Comparison of ENCODE assay signal across 18 cellular contexts in genomic region chr19:38505958-38506357, GRCh38.
DNase-seq lines count a peak whose midpoint lies in the region; ATAC-seq and TF ChIP-seq lines count a peak whose summit lies in the region.
"Had no signal": no experiment of that assay in that cellular context is flagged by ENCODE, and none has a peak within 500 bp of the region (broad histone marks: within the 10 kb centered on the region; RNA-seq: fewer than 3 reads in every experiment).

No MANE protein-coding gene starts in this region.

- H3K4me3 Mint-ChIP-seq in GM23338, result no peak overlapping the region
- no peak overlapping the region for H3K4me3 Mint-ChIP-seq in osteocyte (ENCODE audit: unreplicated experiment)
- H3K4me3 Mint-ChIP-seq: CD8-positive, alpha-beta T cell had no signal

- H3K9me2 ChIP-seq in GM23338 (ENCODE audit: insufficient read depth), result peaks cover 3% of the 10 kb centered on the region; the same call in 1 of the 2 replicates
- H3K9me2 ChIP-seq in OCI-LY7 (ENCODE audit: insufficient read depth, low read length), result no peaks in the 10 kb centered on the region

- H3K4me3 ChIP-seq in GM23338 (no peak overlapping the region), HEK293 (ENCODE audit: low read depth, low read length) (no peak overlapping the region), OCI-LY7 (ENCODE audit: low read depth, low read length, poor library complexity, severe bottlenecking) (no peak overlapping the region), osteoblast (ENCODE audit: insufficient read depth, low read length) (no peak overlapping the region)
- H3K4me3 ChIP-seq: GM12878, GM23248 had no signal

- POLR2A ChIA-PET in HEK293 (lab: Yijun Ruan, JAX) (interaction anchor here (0.6 kb wide), 1 partner anchor 795 kb away, joined by 5 read pairs; no protein-coding TSS in a partner anchor), OCI-LY7 (lab: Charles Lee) (interaction anchor here (0.9 kb wide), 1 partner anchor 128 kb away, joined by 3 read pairs; no protein-coding TSS in a partner anchor)

- H3K9me3 ChIP-seq in HEK293 (ENCODE audit: control insufficient read depth, insufficient read depth, low read depth, low read length) (no peaks in the 10 kb centered on the region), OCI-LY7 (ENCODE audit: low read length) (peaks cover 4% of the 10 kb centered on the region; the same call in 1 of the 2 replicates), osteoblast (ENCODE audit: low read depth, low read length) (no peaks in the 10 kb centered on the region)

- H3K36me3 ChIP-seq in GM23338 (ENCODE audit: insufficient read depth), result peaks cover 15% of the 10 kb centered on the region
- no peaks in the 10 kb centered on the region for H3K36me3 ChIP-seq in HEK293 (ENCODE audit: control insufficient read depth in 2 of 2, insufficient read depth in 1 of 2, low read length in 2 of 2)
- H3K36me3 ChIP-seq in OCI-LY7 (ENCODE audit: insufficient read depth, low read length), result no peaks in the 10 kb centered on the region
- no peaks in the 10 kb centered on the region for H3K36me3 ChIP-seq in osteoblast (ENCODE audit: insufficient read depth, low read length)

- peaks cover 22% of the 10 kb centered on the region; the same call in 1 of the 2 replicates for H3F3A ChIP-seq in GM23338 (replicated peaks; ENCODE audit: low read depth)

- H3K79me2 ChIP-seq in GM23338 (replicated peaks; ENCODE audit: insufficient read depth) (no peaks in the 10 kb centered on the region), OCI-LY7 (ENCODE audit: insufficient read depth, low read depth, low read length) (no peaks in the 10 kb centered on the region), osteoblast (ENCODE audit: insufficient read depth, low read length) (no peaks in the 10 kb centered on the region)

- H3K27ac ChIP-seq in GM23338 (ENCODE audit: low read depth) (peak overlapping the region; percentile 80; the same call in 1 of the 2 replicates), HEK293 (ENCODE audit: extremely low read depth, low read depth, low read length) (no peak overlapping the region), OCI-LY7 (ENCODE audit: low read depth, low read length, poor library complexity, severe bottlenecking) (no peak overlapping the region), osteoblast (ENCODE audit: low read depth, low read length) (no peak overlapping the region)
- H3K27ac ChIP-seq: GM23248 had no signal

- DNase-seq in GM23338 (ENCODE audit: low spot score), result no peak
- no peak for DNase-seq in OCI-LY7 (ENCODE audit: low spot score)
- peak; percentile 58 for DNase-seq in osteoblast (ENCODE audit: insufficient read length, low spot score, missing footprints)
- DNase-seq in osteocyte (ENCODE audit: extremely low spot score, unreplicated experiment), result no peak
- no peak for DNase-seq in glomerular visceral epithelial cell (ENCODE audit: extremely low spot score)
- DNase-seq: Calu3; CD8-positive, alpha-beta T cell; DMS 273 treated with DMSO at 0.1 percent for 48 hours; DMS53; DND-41; EL; GM23248; IMR-90; KBM-7 had no signal

- no peak for TF ChIP-seq CTCF in GM23338 (conservative IDR thresholded peaks at IDR 0.05; ENCODE audit: low read depth in 2 of 2)
- no peak for TF ChIP-seq CTCF in HEK293 (tag by site-specific recombination; IDR thresholded peaks at IDR 0.05)
- no peak for TF ChIP-seq CTCF in OCI-LY7 (conservative IDR thresholded peaks at IDR 0.05; ENCODE audit: low read length)
- no peak for TF ChIP-seq CTCF in osteoblast (IDR thresholded peaks at IDR 0.05; ENCODE audit: extremely low read depth, low read depth, low read length)
- no peak for TF ChIP-seq CTCF in osteocyte (IDR thresholded peaks at IDR 0.05)

- no peak overlapping the region for H3K27ac Mint-ChIP-seq in GM23338
- no peak overlapping the region for H3K27ac Mint-ChIP-seq in osteocyte (ENCODE audit: unreplicated experiment)
- H3K27ac Mint-ChIP-seq: CD8-positive, alpha-beta T cell had no signal

- H4K20me1 ChIP-seq in GM23338 (replicated peaks; ENCODE audit: insufficient read depth) (no peaks in the 10 kb centered on the region; the same call in 1 of the 2 replicates), OCI-LY7 (ENCODE audit: insufficient read depth, low read length) (no peaks in the 10 kb centered on the region), osteoblast (ENCODE audit: insufficient read depth, low read length) (no peaks in the 10 kb centered on the region)
- H4K20me1 ChIP-seq: BLaER1 treated with 17β-estradiol and CSF1 and Interleukin-3, amounts not matched to agents 10 nM and 100 nM had no signal

- H3K4me1 ChIP-seq in GM23338 (ENCODE audit: insufficient read depth) (no peaks in the 10 kb centered on the region; the same call in 1 of the 2 replicates), HEK293 (ENCODE audit: control insufficient read depth, insufficient read depth, low read length) (no peaks in the 10 kb centered on the region), OCI-LY7 (ENCODE audit: insufficient read depth, low read length, poor library complexity, severe bottlenecking) (peaks cover 10% of the 10 kb centered on the region), osteoblast (ENCODE audit: insufficient read depth, low read length) (no peaks in the 10 kb centered on the region)

- peaks cover 10% of the 10 kb centered on the region; the same call in 2 of the 3 replicates for H3K4me1 Mint-ChIP-seq in GM23338
- H3K4me1 Mint-ChIP-seq in osteocyte (ENCODE audit: unreplicated experiment), result no peaks in the 10 kb centered on the region

- ATAC-seq in GM23338 (no peak), GM18861 (IDR thresholded peaks at IDR 0.05; ENCODE audit: unreplicated experiment) (no peak)
- ATAC-seq: CD8-positive, alpha-beta T cell; GM12878 had no signal

- BruUV-seq in OCI-LY7 (replicated peaks; lab: Mats Ljungman, UMichigan), result no TSS peak

- H3K4me2 ChIP-seq in GM23338, result no peak overlapping the region; the same call in 1 of the 2 replicates
- H3K4me2 ChIP-seq in OCI-LY7 (ENCODE audit: low read length), result no peak overlapping the region
- no peak overlapping the region for H3K4me2 ChIP-seq in osteoblast (ENCODE audit: insufficient read depth, low read length)

- CTCF ChIA-PET in HEK293 (lab: Yijun Ruan, JAX), result interaction anchor here (1.0 kb wide), 1 partner anchor 10 kb away, joined by 6 read pairs; no protein-coding TSS in a partner anchor
- CTCF ChIA-PET in OCI-LY7 (lab: Charles Lee; ENCODE audit: unreplicated experiment), result no interaction called here

- intact Hi-C loops in OCI-LY7 (cut with micrococcal nuclease; ENCODE audit: unreplicated experiment), result no loop called here

- peaks cover 22% of the 10 kb centered on the region for H3K27me3 Mint-ChIP-seq in GM23338 (ENCODE audit: insufficient read depth, low read depth, poor library complexity)
- peaks cover 11% of the 10 kb centered on the region for H3K27me3 Mint-ChIP-seq in osteocyte (ENCODE audit: unreplicated experiment)

- H2AFZ ChIP-seq in GM23338 (no peak overlapping the region), OCI-LY7 (ENCODE audit: low read length) (peak overlapping the region; percentile 63; the same call in 1 of the 2 replicates), osteoblast (ENCODE audit: low read length) (no peak overlapping the region)

- H3K27me3 ChIP-seq in GM23338 (ENCODE audit: insufficient read depth) (no peaks in the 10 kb centered on the region), osteoblast (ENCODE audit: insufficient read depth, low read length) (peaks cover 4% of the 10 kb centered on the region)
- H3K27me3 ChIP-seq: BLaER1 treated with 17β-estradiol and CSF1 and Interleukin-3, amounts not matched to agents 10 nM and 100 nM had no signal

- peaks cover 93% of the 10 kb centered on the region for H3K36me3 Mint-ChIP-seq in GM23338 (ENCODE audit: low read depth)
- no peaks in the 10 kb centered on the region for H3K36me3 Mint-ChIP-seq in osteocyte (ENCODE audit: unreplicated experiment)
- H3K36me3 Mint-ChIP-seq: CD8-positive, alpha-beta T cell had no signal

- no peaks in the 10 kb centered on the region; the same call in 2 of the 3 replicates for H3K9me3 Mint-ChIP-seq in GM23338
- H3K9me3 Mint-ChIP-seq in osteocyte (ENCODE audit: unreplicated experiment), result no peaks in the 10 kb centered on the region
- H3K9me3 Mint-ChIP-seq: CD8-positive, alpha-beta T cell had no signal

TF ChIP-seq in GM23338, 12 proteins besides CTCF, POLR2A, EP300 and RAD21 (continues in another document):
- TF ChIP-seq POLR2AphosphoS5 (IDR thresholded peaks at IDR 0.05; ENCODE audit: low read depth) (no peak), STAT1 (IDR thresholded peaks at IDR 0.05; ENCODE audit: unreplicated experiment) (no peak)

TF ChIP-seq in HEK293, 187 proteins besides CTCF, POLR2A, EP300 and RAD21:
- no peak for TF ChIP-seq GLIS2 (tag by site-specific recombination; IDR thresholded peaks at IDR 0.05)
- TF ChIP-seq ZNF112 (tag by site-specific recombination; IDR thresholded peaks at IDR 0.05), result no peak
- TF ChIP-seq PRDM6 (tag by site-specific recombination; IDR thresholded peaks at IDR 0.05), result no peak
- no peak for TF ChIP-seq ZNF704 (tag by site-specific recombination; IDR thresholded peaks at IDR 0.05)
- 0 out of 2 replicates have a peak, but pooled peaks have one; percentile 8 for TF ChIP-seq SP2 (tag by site-specific recombination; IDR thresholded peaks at IDR 0.05)
